In the genomic region with DNA sequence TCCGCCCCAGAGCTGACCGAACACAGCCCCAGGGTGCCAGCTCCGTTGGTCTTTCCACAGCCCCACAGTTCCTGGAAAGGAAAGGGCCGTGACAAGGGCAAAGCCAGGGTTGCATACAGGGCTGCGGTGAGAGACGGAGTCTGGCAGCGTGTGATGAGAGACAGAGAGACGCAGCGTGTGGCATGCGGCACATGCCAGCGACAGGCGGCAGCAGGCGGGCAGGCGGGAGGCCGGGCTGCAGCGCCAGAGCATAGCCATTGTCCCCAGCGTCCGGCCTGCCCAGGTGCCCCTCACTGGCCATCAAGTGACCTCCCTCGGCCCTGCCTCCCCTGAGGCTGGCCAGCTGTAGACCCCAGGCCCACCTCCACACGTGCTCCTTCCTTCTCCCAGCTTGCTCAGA, we compare ENCODE assay signal across 17 cellular contexts. TPM values are rescaled to one million over a fixed set of nuclear protein-coding genes. Genes with fewer than 3 reads are reported as not detected.
DNase-seq lines count a peak whose midpoint lies in the region; ATAC-seq and TF ChIP-seq lines count a peak whose summit lies in the region.
"Had no signal": no experiment of that assay in that cellular context is flagged by ENCODE, and none has a peak within 500 bp of the region (broad histone marks: within the 10 kb centered on the region; RNA-seq: fewer than 3 reads in every experiment).

No MANE protein-coding gene starts in this region.

- peak overlapping the region; percentile 17 for H3K4me3 Mint-ChIP-seq in activated naive CD8-positive, alpha-beta T cell treated with anti-CD3 and anti-CD28 coated beads, Interleukin-2, amount 50 U/mL, for 24 hours
- H3K4me3 Mint-ChIP-seq in activated naive CD8-positive, alpha-beta T cell treated with anti-CD3 and anti-CD28 coated beads for 36 hours = no peak overlapping the region
- H3K4me3 Mint-ChIP-seq: CD8-positive, alpha-beta T cell had no signal

- H3K18ac ChIP-seq in mesenchymal stem cell (ENCODE audit: low read depth in 1 of 2, low read length in 2 of 2) = peak overlapping the region in 1 of 2 experiments; percentile 37

- no peak overlapping the region for H3K14ac ChIP-seq in mesenchymal stem cell (ENCODE audit: low read length in 2 of 2)

- H4K8ac ChIP-seq in mesenchymal stem cell (ENCODE audit: low read length) = peak overlapping the region; percentile 61

- H3K9ac ChIP-seq in mesenchymal stem cell (ENCODE audit: low read length) = no peak overlapping the region

- H3K27me3 Mint-ChIP-seq in activated naive CD8-positive, alpha-beta T cell treated with anti-CD3 and anti-CD28 coated beads, Interleukin-2, amount 50 U/mL, for 24 hours = peaks cover 19% of the 10 kb centered on the region
- H3K27me3 Mint-ChIP-seq in activated naive CD8-positive, alpha-beta T cell treated with anti-CD3 and anti-CD28 coated beads for 36 hours = no peaks in the 10 kb centered on the region

- H3K4me1 ChIP-seq in mesenchymal stem cell (ENCODE audit: control insufficient read depth, insufficient read depth, low read depth, low read length) = peaks cover 23% of the 10 kb centered on the region
- H3K4me1 ChIP-seq: A549, HAP-1 had no signal

- H2BK5ac ChIP-seq in mesenchymal stem cell (ENCODE audit: low read depth, low read length, poor library complexity, severe bottlenecking) = no peak overlapping the region

- no peak overlapping the region for H2AK5ac ChIP-seq in mesenchymal stem cell (ENCODE audit: low read length, severe bottlenecking)

- WGBS in mesenchymal stem cell = 88% methylated on average over 20 of the region's 20 CpGs

- H3K4me3 ChIP-seq in mesenchymal stem cell (ENCODE audit: insufficient read depth in 1 of 2, low read depth in 1 of 2, low read length in 2 of 2) (no peak overlapping the region), foreskin fibroblast (ENCODE audit: low read depth in 1 of 2, low read length in 2 of 2) (no peak overlapping the region)
- H3K4me3 ChIP-seq: A549, HAP-1 had no signal

- no peak overlapping the region for H2AFZ ChIP-seq in mesenchymal stem cell (ENCODE audit: low read depth, low read length)

- H2BK120ac ChIP-seq in mesenchymal stem cell (ENCODE audit: low read depth, low read length) = no peak overlapping the region

- H2BK12ac ChIP-seq in mesenchymal stem cell (ENCODE audit: low read length in 2 of 2) = no peak overlapping the region

- H3K36me3 Mint-ChIP-seq in activated naive CD8-positive, alpha-beta T cell treated with anti-CD3 and anti-CD28 coated beads, Interleukin-2, amount 50 U/mL, for 24 hours (ENCODE audit: low read depth) = no peaks in the 10 kb centered on the region
- peaks cover 4% of the 10 kb centered on the region for H3K36me3 Mint-ChIP-seq in activated naive CD8-positive, alpha-beta T cell treated with anti-CD3 and anti-CD28 coated beads for 36 hours
- H3K36me3 Mint-ChIP-seq: CD8-positive, alpha-beta T cell had no signal

- no peak for DNase-seq in activated naive CD8-positive, alpha-beta T cell treated with anti-CD3 and anti-CD28 coated beads, Interleukin-2, amount 50 U/mL, for 24 hours
- no peak for DNase-seq in activated naive CD8-positive, alpha-beta T cell treated with anti-CD3 and anti-CD28 coated beads for 36 hours
- DNase-seq in cerebellum (ENCODE audit: low spot score) (peak; percentile 65), mesenchymal stem cell (no peak), SHP77 treated with DMSO at 0.1 percent for 48 hours (lab: John Stamatoyannopoulos, UW) (no peak), foreskin fibroblast (no peak)
- no peak for DNase-seq in stimulated activated naive CD4-positive, alpha-beta T cell treated with Interleukin-2 at 50 U/mL for 16 hours (lab: John Stamatoyannopoulos, UW)
- DNase-seq: AML-193; Calu3; CD8-positive, alpha-beta T cell; DMS53; DND-41; EL had no signal

- peaks cover 54 to 65% of the 10 kb centered on the region in 2 experiments for H3K27me3 ChIP-seq in mesenchymal stem cell (ENCODE audit: control insufficient read depth in 1 of 2, insufficient read depth in 1 of 2, low read length in 2 of 2)

- peaks cover 0 to 3% of the 10 kb centered on the region in 2 experiments for H3K36me3 ChIP-seq in mesenchymal stem cell (ENCODE audit: control insufficient read depth in 1 of 2, insufficient read depth in 2 of 2, low read depth in 1 of 2, low read length in 2 of 2)
- H3K36me3 ChIP-seq: HAP-1 had no signal

- no peaks in the 10 kb centered on the region for H3K79me1 ChIP-seq in mesenchymal stem cell (replicated peaks; ENCODE audit: low read length, poor library complexity, severe bottlenecking)

- H3K27ac ChIP-seq in mesenchymal stem cell (ENCODE audit: low read length, poor library complexity, severe bottlenecking) = no peak overlapping the region
- H3K27ac ChIP-seq: 22Rv1, A549 had no signal

- H3K4me1 Mint-ChIP-seq in activated naive CD8-positive, alpha-beta T cell treated with anti-CD3 and anti-CD28 coated beads, Interleukin-2, amount 50 U/mL, for 24 hours = no peaks in the 10 kb centered on the region
- H3K4me1 Mint-ChIP-seq in activated naive CD8-positive, alpha-beta T cell treated with anti-CD3 and anti-CD28 coated beads for 36 hours = no peaks in the 10 kb centered on the region

- H3K9me3 ChIP-seq in mesenchymal stem cell (ENCODE audit: control insufficient read depth, low read length) = no peaks in the 10 kb centered on the region
- H3K9me3 ChIP-seq: HAP-1 had no signal

- no peak overlapping the region for H3K4ac ChIP-seq in mesenchymal stem cell (ENCODE audit: low read depth in 1 of 2, low read length in 2 of 2)

- no peak overlapping the region for H3K4me2 ChIP-seq in mesenchymal stem cell (ENCODE audit: low read length, poor library complexity, severe bottlenecking)
- H3K4me2 ChIP-seq: A549 had no signal

- ATAC-seq in activated naive CD8-positive, alpha-beta T cell treated with anti-CD3 and anti-CD28 coated beads, Interleukin-2, amount 50 U/mL, for 24 hours = no peak
- ATAC-seq: A549; CD8-positive, alpha-beta T cell had no signal

- no peak overlapping the region for H3K23ac ChIP-seq in mesenchymal stem cell (ENCODE audit: low read length in 2 of 2)

- no peaks in the 10 kb centered on the region for H3K9me3 Mint-ChIP-seq in activated naive CD8-positive, alpha-beta T cell treated with anti-CD3 and anti-CD28 coated beads, Interleukin-2, amount 50 U/mL, for 24 hours
- H3K9me3 Mint-ChIP-seq in activated naive CD8-positive, alpha-beta T cell treated with anti-CD3 and anti-CD28 coated beads for 36 hours = no peaks in the 10 kb centered on the region
- H3K9me3 Mint-ChIP-seq: CD8-positive, alpha-beta T cell had no signal

- no peak overlapping the region for H3K27ac Mint-ChIP-seq in activated naive CD8-positive, alpha-beta T cell treated with anti-CD3 and anti-CD28 coated beads, Interleukin-2, amount 50 U/mL, for 24 hours
- no peak overlapping the region for H3K27ac Mint-ChIP-seq in activated naive CD8-positive, alpha-beta T cell treated with anti-CD3 and anti-CD28 coated beads for 36 hours
- H3K27ac Mint-ChIP-seq: CD8-positive, alpha-beta T cell had no signal

- H4K91ac ChIP-seq in mesenchymal stem cell (ENCODE audit: low read length) = peak overlapping the region; percentile 55

- H2BK15ac ChIP-seq in mesenchymal stem cell (ENCODE audit: low read depth, poor library complexity, severe bottlenecking) = no peak overlapping the region

- no peak for TF ChIP-seq CTCF in foreskin fibroblast (IDR thresholded peaks at IDR 0.05; ENCODE audit: low read depth, low read length)

RNA-seq across cellular contexts. Expression of a gene that starts 8.6 kb away (rescaled TPM):
- under 1 TPM; 0.64 to 0.80 TPM for total RNA-seq in activated naive CD8-positive, alpha-beta T cell treated with anti-CD3 and anti-CD28 coated beads for 36 hours
- total RNA-seq in cerebellum = 6.9 TPM
- polyA plus RNA-seq in mesenchymal stem cell (2013, experiment 1 of 2) = 0.10 TPM
- 0.04 TPM for polyA plus RNA-seq in mesenchymal stem cell (2013, experiment 2 of 2)
- total RNA-seq: Calu3; CD8-positive, alpha-beta T cell; HT-29 had no signal

RNA-seq across cellular contexts. Expression of a gene that starts 13.5 kb away (rescaled TPM):
- total RNA-seq in activated naive CD8-positive, alpha-beta T cell treated with anti-CD3 and anti-CD28 coated beads for 36 hours = 10 to 100 TPM; 34.7 to 35.3 TPM
- 26.8 TPM for total RNA-seq in cerebellum
- 24.6 TPM for polyA plus RNA-seq in mesenchymal stem cell (2013, experiment 1 of 2)
- polyA plus RNA-seq in mesenchymal stem cell (2013, experiment 2 of 2) = 23.7 TPM

RNA-seq across cellular contexts. Expression of a gene that starts 25.3 kb away (rescaled TPM):
- 10 to 100 TPM; 38.4 to 39.0 TPM for total RNA-seq in activated naive CD8-positive, alpha-beta T cell treated with anti-CD3 and anti-CD28 coated beads for 36 hours
- 9.4 TPM for total RNA-seq in cerebellum
- polyA plus RNA-seq in mesenchymal stem cell (2013, experiment 1 of 2) = 72.1 TPM
- 72.9 TPM for polyA plus RNA-seq in mesenchymal stem cell (2013, experiment 2 of 2)

RNA-seq across cellular contexts. Expression of a gene that starts 38.4 kb away (rescaled TPM):
- 10 to 100 TPM; 36.7 to 37.8 TPM for total RNA-seq in activated naive CD8-positive, alpha-beta T cell treated with anti-CD3 and anti-CD28 coated beads for 36 hours
- total RNA-seq in cerebellum = 9.1 TPM
- polyA plus RNA-seq in mesenchymal stem cell (2013, experiment 1 of 2) = 25.3 TPM
- polyA plus RNA-seq in mesenchymal stem cell (2013, experiment 2 of 2) = 23.9 TPM
